Comparison of ENCODE assay signal across 1 cellular context in genomic region chr2:207767461-207768167, GRCh38.
TF ChIP-seq lines count a peak whose summit lies in the region.

No MANE protein-coding gene starts in this region.

TF ChIP-seq in IMR-90, 13 proteins besides CTCF, POLR2A, EP300 and RAD21 (continued from another document):
- TF ChIP-seq CEBPB (IDR thresholded peaks at IDR 0.05; ENCODE audit: low read depth, low read length) (no peak), RFX5 (IDR thresholded peaks at IDR 0.05; ENCODE audit: low read depth, low read length) (no peak), BHLHE40 (IDR thresholded peaks at IDR 0.05; ENCODE audit: low read depth, low read length) (no peak)
